Comparison of ENCODE assay signal across 31 cellular contexts in genomic region chr20:43572891-43573290, GRCh38. TPM values are rescaled to one million over a fixed set of nuclear protein-coding genes. Genes with fewer than 3 reads are reported as not detected.
"Had no signal": no experiment of that assay in that cellular context is flagged by ENCODE, and none has a peak within 500 bp of the region (broad histone marks: within the 10 kb centered on the region; RNA-seq: fewer than 3 reads in every experiment).

No MANE protein-coding gene starts in this region.

- H3K4me3 ChIP-seq: ascending aorta, breast epithelium, cardiac muscle cell, esophagus muscularis mucosa, gastrocnemius medialis, heart right ventricle had no signal

- ATAC-seq: activated CD4-positive, CD25-positive, alpha-beta regulatory T cell treated with anti-CD3 and anti-CD28 coated beads, Interleukin-2, amount 50 U/mL, for 24 hours; activated CD8-positive, alpha-beta T cell treated with anti-CD3 and anti-CD28 coated beads for 36 hours; activated naive CD4-positive, alpha-beta T cell treated with anti-CD3 and anti-CD28 coated beads, Interleukin-2, amount 50 U/mL, for 72 hours; activated T-cell treated with anti-CD3 and anti-CD28 coated beads, Interleukin-2, amount 50 U/mL, for 4 hours; activated T-helper 17 cell treated with anti-CD3 and anti-CD28 coated beads, Interleukin-2, amount 50 U/mL, for 72 hours; effector memory CD8-positive, alpha-beta T cell; foreskin keratinocyte; gastrocnemius medialis; T-cell had no signal

- H3K36me3 ChIP-seq: ascending aorta, breast epithelium, cardiac muscle cell, esophagus muscularis mucosa, gastrocnemius medialis, heart right ventricle, WERI-Rb-1 had no signal

- H3K9me3 ChIP-seq: ascending aorta, breast epithelium, esophagus muscularis mucosa, gastrocnemius medialis, heart right ventricle had no signal

- FAIRE-seq: colon had no signal

- H3K27ac ChIP-seq: ascending aorta, breast epithelium, cardiac muscle cell, esophagus muscularis mucosa, foreskin keratinocyte, gastrocnemius medialis, heart right ventricle, WERI-Rb-1 had no signal

- H3K4me1 ChIP-seq: ascending aorta, breast epithelium, esophagus muscularis mucosa, foreskin keratinocyte, gastrocnemius medialis, heart right ventricle had no signal

- DNase-seq: activated B cell treated with CpG ODN at 0.5 μM for 24 hours; activated CD4-positive, alpha-beta T cell treated with anti-CD3 and anti-CD28 coated beads for 48 hours; activated CD4-positive, alpha-beta T cell treated with anti-CD3 and anti-CD28 coated beads, Interleukin-2, amount 50 U/mL, for 1 hour; activated CD4-positive, alpha-beta T cell treated with anti-CD3 and anti-CD28 coated beads, Interleukin-2, amount 50 U/mL, for 48 hours; activated CD8-positive, alpha-beta memory T cell treated with anti-CD3 and anti-CD28 coated beads for 24 hours; activated CD8-positive, alpha-beta T cell treated with anti-CD3 and anti-CD28 coated beads for 36 hours; activated gamma-delta T cell; activated naive CD4-positive, alpha-beta T cell; activated naive CD4-positive, alpha-beta T cell treated with anti-CD3 and anti-CD28 coated beads, Interleukin-2, amount 10 ng/mL, durations not matched to agents 7 days and 5 days; activated naive CD8-positive, alpha-beta T cell treated with anti-CD3 and anti-CD28 coated beads, Interleukin-2, amount 10 ng/mL, durations not matched to agents 7 days and 5 days; activated T-cell treated with anti-CD3 and anti-CD28 coated beads, Interleukin-2, amount 50 U/mL, for 4 hours; cortex of kidney; dermis blood vessel endothelial cell; effector CD4-positive, alpha-beta T cell; effector memory CD8-positive, alpha-beta T cell; erythroblast; foreskin keratinocyte; gastrocnemius medialis; heart right ventricle; T-cell; T-helper 9 cell; WERI-Rb-1 had no signal

- H3K27me3 ChIP-seq: ascending aorta, breast epithelium, cardiac muscle cell, esophagus muscularis mucosa, foreskin keratinocyte, gastrocnemius medialis, heart right ventricle had no signal

RNA-seq across cellular contexts. Expression of gene SGK2, which starts 14.1 kb away (rescaled TPM):
- total RNA-seq: glomerular endothelial cell had no signal
- polyA plus RNA-seq: cardiac muscle cell had no signal
